In the genomic region with DNA sequence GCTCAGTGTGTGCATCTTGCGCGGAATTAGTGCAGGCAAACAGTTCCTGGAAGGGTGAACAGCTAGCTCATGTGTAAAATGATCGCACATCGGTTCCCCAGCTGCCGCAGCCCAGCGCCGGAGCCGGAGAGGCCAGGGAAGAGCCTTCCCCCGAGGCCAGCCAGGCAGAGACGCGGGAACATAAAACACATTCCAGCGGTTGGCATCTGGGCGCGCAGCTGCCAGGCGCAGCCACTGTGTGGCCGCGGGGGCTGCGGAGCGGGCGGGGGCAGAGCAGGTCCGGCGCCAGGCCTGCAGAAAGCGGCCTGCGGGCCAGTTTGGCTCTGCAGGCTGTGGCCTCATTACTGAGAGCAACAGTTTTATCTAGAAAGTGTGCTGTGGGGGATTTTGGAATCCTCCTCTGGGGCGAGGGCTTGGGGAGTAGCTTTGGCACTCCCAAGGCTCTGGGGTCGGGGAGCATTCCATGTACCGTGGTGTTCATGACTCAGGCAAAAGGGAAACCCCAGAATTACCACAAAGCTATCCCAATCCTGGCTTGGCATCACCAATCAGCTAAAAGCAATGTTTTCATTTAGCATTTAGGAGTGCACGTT, we compare ENCODE assay signal across 8 cellular contexts.
A peak's percentile ranks its signal among the peaks of the same experiment; 100 is the strongest.
DNase-seq lines count a peak whose midpoint lies in the region; ATAC-seq and TF ChIP-seq lines count a peak whose summit lies in the region.

No MANE protein-coding gene starts in this region.

- H3K4me3 ChIP-seq in astrocyte of the cerebellum (ENCODE audit: low read depth, low read length): peak overlapping the region; percentile 28
- H3K4me3 ChIP-seq in right cardiac atrium (ENCODE audit: low read length): peak overlapping the region; percentile 54
- H3K4me3 ChIP-seq in skeletal muscle cell (ENCODE audit: low read depth, low read length): peak overlapping the region; percentile 32

- H3K27ac ChIP-seq in right cardiac atrium (ENCODE audit: low read length): no peak overlapping the region

- no peak for TF ChIP-seq CTCF in astrocyte of the cerebellum (IDR thresholded peaks at IDR 0.05; ENCODE audit: low read depth, low read length, missing control alignments)

- ATAC-seq in right cardiac atrium (peak; percentile 50 to 58), HG03469 (IDR thresholded peaks at IDR 0.05; ENCODE audit: unreplicated experiment) (no peak)

- 16% methylated on average over 28 of the region's 28 CpGs for WGBS in right cardiac atrium

- H3K4me1 ChIP-seq in right cardiac atrium (ENCODE audit: control insufficient read depth, insufficient read depth, low read length): no peaks in the 10 kb centered on the region

- DNase-seq in HCEC 1CT: peak; percentile 92
- DNase-seq in astrocyte of the cerebellum (ENCODE audit: low read depth): peak; percentile 89
- peak; percentile 24 to 62 (median 58) for DNase-seq in right cardiac atrium
- DNase-seq in skeletal muscle cell (ENCODE audit: low read depth): peak; percentile 76
- DNase-seq in NCI-H510A (lab: John Stamatoyannopoulos, UW): no peak
- no peak for DNase-seq in C1 segment of cervical spinal cord (lab: John Stamatoyannopoulos, UW)
- no peak for DNase-seq in activated gamma-delta T cell treated with Interleukin-2 at 50 U/mL for 16 hours

- intact Hi-C loops in right cardiac atrium (cut with DNase I): no loop called here

- no peaks in the 10 kb centered on the region for H3K27me3 ChIP-seq in right cardiac atrium (ENCODE audit: control insufficient read depth, insufficient read depth)

- no peaks in the 10 kb centered on the region for H3K9me3 ChIP-seq in right cardiac atrium (ENCODE audit: control insufficient read depth, low read length)

- in situ Hi-C loops in astrocyte of the cerebellum (cut with HindIII; ENCODE audit: low sequenced_read_pairs): loop anchor here (25.0 kb wide), 1 partner anchor 206 kb away; a partner anchor contains a TSS

Comparison
In these comparisons a context has a peak if more than half of its experiments do, and no peak if none do; other contexts are left out.
1. DNase-seq: peak in HCEC 1CT (single experiment), astrocyte of the cerebellum (single experiment), right cardiac atrium (3 of 3) and skeletal muscle cell (single experiment); none in NCI-H510A (single experiment), C1 segment of cervical spinal cord (0 of 14) and activated gamma-delta T cell treated with Interleukin-2 at 50 U/mL for 16 hours (single experiment).
2. Peak in every context shown above with its lines, with median percentiles within 50 percentile points of each other: H3K4me3 ChIP-seq.